Comparison of ENCODE assay signal across 24 cellular contexts in genomic region chr22:35394810-35395563, GRCh38.
"Had no signal": no experiment of that assay in that cellular context is flagged by ENCODE, and none has a peak within 500 bp of the region (broad histone marks: within the 10 kb centered on the region; RNA-seq: fewer than 3 reads in every experiment).

No MANE protein-coding gene starts in this region.

- H3K27ac ChIP-seq: coronary artery, epithelial cell of prostate, sigmoid colon, thoracic aorta, upper lobe of right lung had no signal

- H3K4me3 ChIP-seq: coronary artery, heart left ventricle, sigmoid colon, smooth muscle cell, thoracic aorta, upper lobe of right lung had no signal

- H3K27ac Mint-ChIP-seq: activated CD4-positive, alpha-beta memory T cell treated with anti-CD3 and anti-CD28 coated beads, Interleukin-2, amount 10 ng/mL, durations not matched to agents 7 days and 5 days; activated naive CD4-positive, alpha-beta T cell treated with anti-CD3 and anti-CD28 coated beads for 36 hours; activated naive CD8-positive, alpha-beta T cell treated with anti-CD3 and anti-CD28 coated beads, Interleukin-2, amount 10 ng/mL, durations not matched to agents 7 days and 5 days; activated T-cell treated with anti-CD3 and anti-CD28 coated beads, Interleukin-2, amount 50 U/mL, for 72 hours; endodermal cell; T-helper 1 cell treated with Interleukin-12 subunit alpha and Interleukin-12 subunit beta and Interleukin-4 antibody, amounts not matched to agents 30 μg/mL and 1 μg/mL, for 36 hours had no signal

- H3K27me3 ChIP-seq: heart left ventricle, sigmoid colon, upper lobe of right lung had no signal

- DNase-seq: activated CD4-positive, alpha-beta memory T cell treated with anti-CD3 and anti-CD28 coated beads, Interleukin-2, amount 10 ng/mL, durations not matched to agents 7 days and 5 days; activated CD4-positive, alpha-beta T cell treated with anti-CD3 and anti-CD28 coated beads for 48 hours; activated effector memory CD4-positive, alpha-beta T cell treated with Interleukin-2 at 50 U/mL for 16 hours; activated naive CD4-positive, alpha-beta T cell treated with anti-CD3 and anti-CD28 coated beads for 36 hours; activated naive CD8-positive, alpha-beta T cell treated with anti-CD3 and anti-CD28 coated beads, Interleukin-2, amount 10 ng/mL, durations not matched to agents 7 days and 5 days; activated T-cell treated with anti-CD3 and anti-CD28 coated beads, Interleukin-2, amount 50 U/mL, for 72 hours; amygdala; cerebellar nuclear complex; endodermal cell; heart left ventricle; islet precursor cell; left colon; naive B cell; sigmoid colon; stimulated activated CD4-positive, alpha-beta T cell treated with anti-CD3 and anti-CD28 coated beads, Interleukin-2, amount 100 ng/mL, for 48 hours; stimulated activated CD8-positive, alpha-beta memory T cell treated with anti-CD3 and anti-CD28 coated beads, Interleukin-4, amount 100 ng/mL, for 48 hours; stimulated activated naive CD4-positive, alpha-beta T cell treated with Interleukin-2 at 50 U/mL for 16 hours; upper lobe of right lung had no signal

- FAIRE-seq: bronchial epithelial cell had no signal

- H3K4me3 Mint-ChIP-seq: activated CD4-positive, alpha-beta memory T cell treated with anti-CD3 and anti-CD28 coated beads, Interleukin-2, amount 10 ng/mL, durations not matched to agents 7 days and 5 days; activated naive CD4-positive, alpha-beta T cell treated with anti-CD3 and anti-CD28 coated beads for 36 hours; activated naive CD8-positive, alpha-beta T cell treated with anti-CD3 and anti-CD28 coated beads, Interleukin-2, amount 10 ng/mL, durations not matched to agents 7 days and 5 days; activated T-cell treated with anti-CD3 and anti-CD28 coated beads, Interleukin-2, amount 50 U/mL, for 72 hours; endodermal cell; T-helper 1 cell treated with Interleukin-12 subunit alpha and Interleukin-12 subunit beta and Interleukin-4 antibody, amounts not matched to agents 30 μg/mL and 1 μg/mL, for 36 hours had no signal

- H3K27me3 Mint-ChIP-seq: activated CD4-positive, alpha-beta memory T cell treated with anti-CD3 and anti-CD28 coated beads, Interleukin-2, amount 10 ng/mL, durations not matched to agents 7 days and 5 days; activated naive CD8-positive, alpha-beta T cell treated with anti-CD3 and anti-CD28 coated beads, Interleukin-2, amount 10 ng/mL, durations not matched to agents 7 days and 5 days; naive B cell had no signal

- ATAC-seq: activated T-cell treated with anti-CD3 and anti-CD28 coated beads, Interleukin-2, amount 50 U/mL, for 72 hours; heart left ventricle; left colon; upper lobe of right lung had no signal

- H3K4me2 ChIP-seq: smooth muscle cell had no signal

- H3K4me1 ChIP-seq: sigmoid colon, upper lobe of right lung had no signal

- H3K9me3 ChIP-seq: heart left ventricle, sigmoid colon, thoracic aorta, upper lobe of right lung had no signal

- H3K9me3 Mint-ChIP-seq: activated CD4-positive, alpha-beta memory T cell treated with anti-CD3 and anti-CD28 coated beads, Interleukin-2, amount 10 ng/mL, durations not matched to agents 7 days and 5 days; activated naive CD4-positive, alpha-beta T cell treated with anti-CD3 and anti-CD28 coated beads for 36 hours; activated naive CD8-positive, alpha-beta T cell treated with anti-CD3 and anti-CD28 coated beads, Interleukin-2, amount 10 ng/mL, durations not matched to agents 7 days and 5 days; activated T-cell treated with anti-CD3 and anti-CD28 coated beads, Interleukin-2, amount 50 U/mL, for 72 hours; naive B cell; T-helper 1 cell treated with Interleukin-12 subunit alpha and Interleukin-12 subunit beta and Interleukin-4 antibody, amounts not matched to agents 30 μg/mL and 1 μg/mL, for 36 hours had no signal
